ENCODE assay signal across 24 cellular contexts in genomic region chr9:17472126-17472525, GRCh38.
A peak's percentile ranks its signal among the peaks of the same experiment; 100 is the strongest.
DNase-seq lines count a peak whose midpoint lies in the region; ATAC-seq, FAIRE-seq and TF ChIP-seq lines count a peak whose summit lies in the region.
"Had no signal": no experiment of that assay in that cellular context is flagged by ENCODE, and none has a peak within 500 bp of the region (broad histone marks: within the 10 kb centered on the region; RNA-seq: fewer than 3 reads in every experiment).

No MANE protein-coding gene starts in this region.

- H3K27me3 ChIP-seq in PC-9 (ENCODE audit: insufficient read depth, low read depth) (no peaks in the 10 kb centered on the region), right cardiac atrium (ENCODE audit: control insufficient read depth, insufficient read depth) (no peaks in the 10 kb centered on the region)
- H3K27me3 ChIP-seq: BLaER1 treated with 17β-estradiol and CSF1 and Interleukin-3, amounts not matched to agents 10 nM and 100 nM had no signal

- intact Hi-C loops in PC-9 (cut with micrococcal nuclease; ENCODE audit: unreplicated experiment) (no loop called here), right cardiac atrium (cut with DNase I) (no loop called here)

- H3F3A ChIP-seq in PC-9 (ENCODE audit: insufficient read depth, low read depth) = no peaks in the 10 kb centered on the region

- no peak overlapping the region for H3K4me2 ChIP-seq in PC-9
- H3K4me2 ChIP-seq: BLaER1 treated with 17β-estradiol and CSF1 and Interleukin-3, amounts not matched to agents 10 nM and 100 nM had no signal

- no peak overlapping the region for H2AFZ ChIP-seq in PC-9

- no peak for DNase-seq in D721Med (ENCODE audit: insufficient read length, low spot score)
- DNase-seq in HCEC 1CT = peak; percentile 64
- peak; percentile 30 for DNase-seq in RKO (ENCODE audit: low spot score)
- DNase-seq in iris pigment epithelial cell (ENCODE audit: low read depth) = peak; percentile 7
- DNase-seq in NCI-H2081 (lab: John Stamatoyannopoulos, UW) = no peak
- no peak for DNase-seq in PC-9
- no peak for DNase-seq in activated CD8-positive, alpha-beta memory T cell treated with anti-CD3 and anti-CD28 coated beads, Interleukin-2, amount 50 U/mL, for 4 hours
- DNase-seq in right cardiac atrium = no peak
- DNase-seq: CD4-positive, alpha-beta T cell; DMS53; GF-D8; MM.1S; NCI-H2029; NCI-H446 treated with DMSO at 0.1 percent for 48 hours; NCI-H526; NCI-H82; NK-92 treated with Interleukin-12 subunit alpha and Interleukin-12 subunit beta, amount 100 ng/mL, for 24 hours; SHP77 had no signal

- BruUV-seq in PC-9 (replicated peaks; lab: Mats Ljungman, UMichigan) = no TSS peak

- 97% methylated on average over 2 of the region's 2 CpGs for WGBS in right cardiac atrium

- no peak overlapping the region for H3K4me3 ChIP-seq in PC-9
- H3K4me3 ChIP-seq in right cardiac atrium (ENCODE audit: low read length) = no peak overlapping the region
- H3K4me3 ChIP-seq: BLaER1 treated with 17β-estradiol and CSF1 and Interleukin-3, amounts not matched to agents 10 nM and 100 nM; K562 had no signal

- H3K4me1 ChIP-seq in PC-9 (replicated peaks; ENCODE audit: insufficient read depth) = no peaks in the 10 kb centered on the region
- H3K4me1 ChIP-seq in right cardiac atrium (ENCODE audit: control insufficient read depth, insufficient read depth, low read length) = no peaks in the 10 kb centered on the region
- H3K4me1 ChIP-seq: BLaER1 treated with 17β-estradiol and CSF1 and Interleukin-3, amounts not matched to agents 10 nM and 100 nM had no signal

- no peaks in the 10 kb centered on the region for H3K79me2 ChIP-seq in PC-9 (ENCODE audit: low read depth)

- ATAC-seq in right cardiac atrium = no peak
- ATAC-seq: HCT116, K562 had no signal

- CTCF ChIA-PET in PC-9 (lab: Charles Lee) = no interaction called here

- H3K27ac ChIP-seq in PC-9 = no peak overlapping the region
- H3K27ac ChIP-seq in right cardiac atrium (ENCODE audit: low read length) = no peak overlapping the region
- H3K27ac ChIP-seq: BLaER1 treated with 17β-estradiol and CSF1 and Interleukin-3, amounts not matched to agents 10 nM and 100 nM; HL-60; RWPE1 had no signal

- TF ChIP-seq CTCF in D721Med (IDR thresholded peaks at IDR 0.05; ENCODE audit: insufficient read depth, missing control alignments) (no peak), PC-9 (conservative IDR thresholded peaks at IDR 0.05) (no peak)

- no peaks in the 10 kb centered on the region for H4K20me1 ChIP-seq in PC-9 (ENCODE audit: insufficient read depth)
- H4K20me1 ChIP-seq: BLaER1 treated with 17β-estradiol and CSF1 and Interleukin-3, amounts not matched to agents 10 nM and 100 nM had no signal

- POLR2A ChIA-PET in PC-9 (lab: Charles Lee; ENCODE audit: unreplicated experiment) = no interaction called here

- FAIRE-seq in D721Med (lab: Jason Lieb, UNC) = peak; percentile 61
- FAIRE-seq: GM12892, K562 had no signal

- H3K9me3 ChIP-seq in PC-9 (ENCODE audit: insufficient read depth, low read depth) (no peaks in the 10 kb centered on the region), right cardiac atrium (ENCODE audit: control insufficient read depth, low read length) (no peaks in the 10 kb centered on the region)
- H3K9me3 ChIP-seq: BLaER1 treated with 17β-estradiol and CSF1 and Interleukin-3, amounts not matched to agents 10 nM and 100 nM had no signal

- H3K9me2 ChIP-seq in PC-9 (ENCODE audit: insufficient read depth) = no peaks in the 10 kb centered on the region

- no peaks in the 10 kb centered on the region for H3K36me3 ChIP-seq in PC-9 (ENCODE audit: low read depth)

Comparison
In these comparisons a context has a peak if more than half of its experiments do, and no peak if none do; other contexts are left out.
1. DNase-seq: peak in HCEC 1CT (single experiment), RKO (single experiment) and iris pigment epithelial cell (single experiment); none in D721Med (single experiment), NCI-H2081 (0 of 2), PC-9 (0 of 2), activated CD8-positive, alpha-beta memory T cell treated with anti-CD3 and anti-CD28 coated beads, Interleukin-2, amount 50 U/mL, for 4 hours (single experiment) and right cardiac atrium (0 of 3).